In genomic region chr17:6455321-6455705, GRCh38 we compare ENCODE assay signal across 9 cellular contexts. TPM values are rescaled to one million over a fixed set of nuclear protein-coding genes. Genes with fewer than 3 reads are reported as not detected.
DNase-seq lines count a peak whose midpoint lies in the region; ATAC-seq and TF ChIP-seq lines count a peak whose summit lies in the region.
"Had no signal": no experiment of that assay in that cellular context is flagged by ENCODE, and none has a peak within 500 bp of the region (broad histone marks: within the 10 kb centered on the region; RNA-seq: fewer than 3 reads in every experiment).

No MANE protein-coding gene starts in this region.

- H3K27me3 ChIP-seq in endodermal cell (ENCODE audit: control insufficient read depth, insufficient read depth, low read length, poor library complexity, severe bottlenecking), result peaks cover 12% of the 10 kb centered on the region

- no peak overlapping the region for H3K27ac Mint-ChIP-seq in endodermal cell

- no peaks in the 10 kb centered on the region for H3K36me3 ChIP-seq in endodermal cell (ENCODE audit: control insufficient read depth, insufficient read depth, low read length)

- DNase-seq in ELF-1 (ENCODE audit: low read depth, low spot score) (peak; percentile 48), T-helper 1 cell (peak in 3 of 5 donors; percentile 24 to 31 (median 27)), endodermal cell (no peak), omental fat pad (ENCODE audit: low spot score) (no peak), HuH-7.5 (ENCODE audit: low spot score) (no peak), Kasumi-1 (lab: John Stamatoyannopoulos, UW) (no peak)

- H3K9me3 Mint-ChIP-seq in endodermal cell, result no peaks in the 10 kb centered on the region

- H3K4me3 Mint-ChIP-seq in endodermal cell, result peak overlapping the region; percentile 51

- H3K36me3 Mint-ChIP-seq in endodermal cell (ENCODE audit: low read depth), result peaks cover 1% of the 10 kb centered on the region

- H3K4me1 Mint-ChIP-seq in endodermal cell, result peaks cover 16% of the 10 kb centered on the region

- TF ChIP-seq CTCF in endodermal cell (conservative IDR thresholded peaks at IDR 0.05), result no peak
- no peak for TF ChIP-seq CTCF in omental fat pad (IDR thresholded peaks at IDR 0.05)

- no peaks in the 10 kb centered on the region for H3K4me1 ChIP-seq in endodermal cell (ENCODE audit: control insufficient read depth, insufficient read depth, low read length)

- H3K9ac ChIP-seq in endodermal cell (ENCODE audit: extremely low read depth, low read length, poor library complexity, severe bottlenecking), result no peak overlapping the region

- peak overlapping the region; percentile 62 for H3K4me3 ChIP-seq in endodermal cell (ENCODE audit: low read length)

- peaks cover 13% of the 10 kb centered on the region for H3K27me3 Mint-ChIP-seq in endodermal cell (ENCODE audit: insufficient read depth)

- no peaks in the 10 kb centered on the region for H3K9me3 ChIP-seq in endodermal cell (ENCODE audit: control insufficient read depth, low read length)

- H3K27ac ChIP-seq in endodermal cell (ENCODE audit: low read depth, low read length), result no peak overlapping the region

- peak; percentile 41 for ATAC-seq in omental fat pad (ENCODE audit: low FRiP score)
- no peak for ATAC-seq in HG02970 (IDR thresholded peaks at IDR 0.05; ENCODE audit: low FRiP score, unreplicated experiment)
- ATAC-seq in GM19324 (IDR thresholded peaks at IDR 0.05; ENCODE audit: low FRiP score, unreplicated experiment), result no peak

- WGBS in endodermal cell (ENCODE audit: insufficient coverage in 1 of 2, insufficient read length in 1 of 2), 2 experiments, result 0 to 6% methylated on average over 5 to 32 of the region's 35 CpGs

RNA-seq across cellular contexts. Expression of gene PIMREG, which starts 11.1 kb away (rescaled TPM):
- 10 to 100 TPM; 33.4 to 68.7 TPM for total RNA-seq in endodermal cell
- polyA plus RNA-seq in endodermal cell (2013, experiment 1 of 2), result 98.1 TPM
- polyA plus RNA-seq in endodermal cell (2013, experiment 2 of 2), result 101 TPM
- 1 to 10 TPM in 1 of 4 donors, under 1 TPM in 1, not detected in 2; 0.47 to 1.2 TPM for total RNA-seq in omental fat pad

RNA-seq across cellular contexts. Expression of gene AIPL1, which starts 20.4 kb away (rescaled TPM):
- total RNA-seq in endodermal cell, result not detected
- 0.28 TPM for polyA plus RNA-seq in endodermal cell (2013, experiment 1 of 2)
- polyA plus RNA-seq in endodermal cell (2013, experiment 2 of 2), result 0.21 TPM
- not detected for total RNA-seq in omental fat pad
- total RNA-seq: pulmonary artery endothelial cell had no signal

Comparison
In these comparisons a context has a peak if more than half of its experiments do, and no peak if none do; other contexts are left out.
1. DNase-seq: peak in ELF-1 (single experiment) and T-helper 1 cell (3 of 5); none in endodermal cell (single experiment), omental fat pad (single experiment), HuH-7.5 (single experiment) and Kasumi-1 (0 of 2).
2. RNA of gene PIMREG, which starts 11.1 kb away (total RNA-seq): 33.4 to 68.7 TPM in endodermal cell; 0.47 to 1.2 TPM in omental fat pad; every median in the first group is over 10 times any median in the second.